8 cellular contexts compared by ENCODE assay signal in genomic region chr9:124551472-124552339, GRCh38.
A peak's percentile ranks its signal among the peaks of the same experiment; 100 is the strongest.
DNase-seq lines count a peak whose midpoint lies in the region; ATAC-seq and TF ChIP-seq lines count a peak whose summit lies in the region.

No MANE protein-coding gene starts in this region.

- DNase-seq in GM12865 (ENCODE audit: low read depth) (peak; percentile 51), NCI-H1694 (lab: John Stamatoyannopoulos, UW) (peak; percentile 34), activated T-cell treated with anti-CD3 and anti-CD28 coated beads for 48 hours (ENCODE audit: low read depth) (peak; percentile 11), foreskin melanocyte (peak; percentile 66), NCI-H345 treated with DMSO at 0.1 percent for 48 hours (lab: John Stamatoyannopoulos, UW; ENCODE audit: unreplicated experiment) (no peak)

- H3K9me3 ChIP-seq in parathyroid adenoma (ENCODE audit: control insufficient read depth, low read length), result no peaks in the 10 kb centered on the region

- H3K9ac ChIP-seq in parathyroid adenoma, result no peak overlapping the region

- peaks cover 9% of the 10 kb centered on the region; the same call in 1 of the 2 replicates for H3K27me3 ChIP-seq in ACC112 (ENCODE audit: insufficient read depth, low read length)
- H3K27me3 ChIP-seq in parathyroid adenoma (ENCODE audit: control insufficient read depth, insufficient read depth, low read length), result no peaks in the 10 kb centered on the region

- no peak for ATAC-seq in HG02973 (IDR thresholded peaks at IDR 0.05; ENCODE audit: unreplicated experiment)

- H3K79me2 ChIP-seq in ACC112 (ENCODE audit: control insufficient read depth, insufficient read depth, low read length, unreplicated experiment) (no peaks in the 10 kb centered on the region), parathyroid adenoma (no peaks in the 10 kb centered on the region)

- no peaks in the 10 kb centered on the region for H3K36me3 ChIP-seq in ACC112 (ENCODE audit: insufficient read depth, low read length)
- H3K36me3 ChIP-seq in parathyroid adenoma (ENCODE audit: control insufficient read depth, insufficient read depth, low read length), result no peaks in the 10 kb centered on the region

- H3K4me1 ChIP-seq in ACC112 (ENCODE audit: control insufficient read depth, insufficient read depth, low read length, unreplicated experiment), result peaks cover 13% of the 10 kb centered on the region
- peaks cover 2% of the 10 kb centered on the region for H3K4me1 ChIP-seq in parathyroid adenoma

- no peak overlapping the region for H3K4me2 ChIP-seq in parathyroid adenoma (ENCODE audit: low read length)

- peak; percentile 48 for TF ChIP-seq CTCF in GM12865 (IDR thresholded peaks at IDR 0.05; ENCODE audit: insufficient read depth, low read depth, low read length, missing control alignments)
- TF ChIP-seq CTCF in parathyroid adenoma (IDR thresholded peaks at IDR 0.05), result peak; percentile 63

- no peak overlapping the region for H3K4me3 ChIP-seq in ACC112 (ENCODE audit: low read depth, low read length)
- no peak overlapping the region for H3K4me3 ChIP-seq in GM12865 (ENCODE audit: low read depth, low read length)
- H3K4me3 ChIP-seq in parathyroid adenoma (ENCODE audit: low read depth, low read length), result no peak overlapping the region

- H2AFZ ChIP-seq in ACC112 (ENCODE audit: low read length, unreplicated experiment) (peak overlapping the region; percentile 45), parathyroid adenoma (no peak overlapping the region)

- no peak overlapping the region for H3K27ac ChIP-seq in ACC112 (ENCODE audit: low read depth, low read length)
- H3K27ac ChIP-seq in parathyroid adenoma, result no peak overlapping the region
